8 cellular contexts compared by ENCODE assay signal in the genomic region with DNA sequence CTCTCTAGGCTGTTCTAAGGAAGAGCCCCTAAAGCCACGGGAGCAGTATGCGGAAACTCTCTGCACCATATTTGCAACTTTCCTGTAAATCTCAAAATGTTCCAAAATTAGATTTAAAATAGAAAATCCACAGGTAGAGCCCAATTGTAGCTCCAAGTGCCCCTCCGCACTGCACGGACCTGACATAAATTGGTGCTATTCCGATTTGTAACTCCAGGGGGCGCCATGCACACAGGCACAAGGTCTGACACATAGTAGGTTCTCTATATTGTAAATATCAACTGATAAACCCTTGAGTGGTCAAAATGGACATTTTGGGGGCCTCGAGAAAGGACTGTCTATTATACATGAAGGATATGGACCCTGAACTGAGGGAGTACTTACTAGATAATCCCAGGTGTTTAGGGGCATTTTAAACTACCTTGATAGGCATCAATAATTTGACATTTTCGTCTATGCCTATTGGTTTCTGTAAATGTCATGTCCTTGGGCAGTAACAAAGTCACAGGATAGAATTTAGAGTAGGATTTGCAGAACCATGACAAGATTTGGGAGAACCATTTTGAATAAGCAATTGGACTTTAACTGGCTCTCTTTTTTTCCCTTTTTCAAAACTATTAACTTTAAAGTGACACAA. TPM values are rescaled to one million over a fixed set of nuclear protein-coding genes. Genes with fewer than 3 reads are reported as not detected.
DNase-seq lines count a peak whose midpoint lies in the region; ATAC-seq and TF ChIP-seq lines count a peak whose summit lies in the region.

No MANE protein-coding gene starts in this region.

- DNase-seq in AG04449 (ENCODE audit: low read depth, low spot score) (no peak), GM19238 (ENCODE audit: insufficient read length, low spot score) (peak; percentile 13), T-helper 9 cell (peak; percentile 53), memory B cell (ENCODE audit: low spot score in 2 of 2) (peak; percentile 44 to 52), NOMO-1 treated with dmso at 0.1 percent for 144 hours (lab: John Stamatoyannopoulos, UW; ENCODE audit: unreplicated experiment) (no peak), NCI-H1048 (lab: John Stamatoyannopoulos, UW) (no peak)
- DNase-seq in stimulated activated CD8-positive, alpha-beta memory T cell treated with anti-CD3 and anti-CD28 coated beads, Interleukin-7, amount 100 ng/mL, for 24 hours (ENCODE audit: low read depth), result peak; percentile 21

- no peaks in the 10 kb centered on the region for H3K9me3 Mint-ChIP-seq in brain
- no peaks in the 10 kb centered on the region for H3K9me3 Mint-ChIP-seq in memory B cell

- H3K27me3 Mint-ChIP-seq in brain (peaks cover 61% of the 10 kb centered on the region), memory B cell (peaks cover 14% of the 10 kb centered on the region)

- POLR2A ChIA-PET in AG04449 (lab: Yijun Ruan, JAX), result interaction anchor here (0.7 kb wide), 1 partner anchor 49 kb away, joined by 3 read pairs; no protein-coding TSS in a partner anchor

- H3K4me1 Mint-ChIP-seq in brain, result no peaks in the 10 kb centered on the region
- H3K4me1 Mint-ChIP-seq in memory B cell, result no peaks in the 10 kb centered on the region

- no peaks in the 10 kb centered on the region for H3K36me3 Mint-ChIP-seq in brain
- H3K36me3 Mint-ChIP-seq in memory B cell, result no peaks in the 10 kb centered on the region

- peak; percentile 67 for TF ChIP-seq CTCF in AG04449 (IDR thresholded peaks at IDR 0.05; ENCODE audit: insufficient read depth, low read length, missing control alignments)
- TF ChIP-seq CTCF in brain (conservative IDR thresholded peaks at IDR 0.05), result peak; percentile 94 to 100

- no peak overlapping the region for H3K4me3 Mint-ChIP-seq in brain
- H3K4me3 Mint-ChIP-seq in memory B cell, result no peak overlapping the region

- CTCF ChIA-PET in AG04449 (lab: Yijun Ruan, JAX), result interaction anchor here (0.6 to 5.4 kb wide), 10 partner anchors 9 to 580 kb away, joined by 3 to 63 read pairs (median 4); partner anchors contain the start of gene RAD51D

- H3K27ac Mint-ChIP-seq in brain (no peak overlapping the region), memory B cell (no peak overlapping the region)

- H3K4me3 ChIP-seq in AG04449 (ENCODE audit: low read depth, low read length), result no peak overlapping the region

- no peak for ATAC-seq in memory B cell (ENCODE audit: low read depth)

RNA-seq across cellular contexts. Expression of gene TMEM132E, which starts 36.6 kb away (rescaled TPM):
- 5.6 TPM for polyA plus RNA-seq in brain (ENCODE audit: insufficient read depth, low read depth, low replicate concordance)

Comparison
In these comparisons a context has a peak if more than half of its experiments do, and no peak if none do; other contexts are left out.
1. DNase-seq: peak in GM19238 (single experiment), T-helper 9 cell (single experiment), memory B cell (2 of 2) and stimulated activated CD8-positive, alpha-beta memory T cell treated with anti-CD3 and anti-CD28 coated beads, Interleukin-7, amount 100 ng/mL, for 24 hours (single experiment); none in AG04449 (single experiment), NOMO-1 treated with dmso at 0.1 percent for 144 hours (single experiment) and NCI-H1048 (single experiment).